ENCODE assay signal across 8 cellular contexts in the genomic region with DNA sequence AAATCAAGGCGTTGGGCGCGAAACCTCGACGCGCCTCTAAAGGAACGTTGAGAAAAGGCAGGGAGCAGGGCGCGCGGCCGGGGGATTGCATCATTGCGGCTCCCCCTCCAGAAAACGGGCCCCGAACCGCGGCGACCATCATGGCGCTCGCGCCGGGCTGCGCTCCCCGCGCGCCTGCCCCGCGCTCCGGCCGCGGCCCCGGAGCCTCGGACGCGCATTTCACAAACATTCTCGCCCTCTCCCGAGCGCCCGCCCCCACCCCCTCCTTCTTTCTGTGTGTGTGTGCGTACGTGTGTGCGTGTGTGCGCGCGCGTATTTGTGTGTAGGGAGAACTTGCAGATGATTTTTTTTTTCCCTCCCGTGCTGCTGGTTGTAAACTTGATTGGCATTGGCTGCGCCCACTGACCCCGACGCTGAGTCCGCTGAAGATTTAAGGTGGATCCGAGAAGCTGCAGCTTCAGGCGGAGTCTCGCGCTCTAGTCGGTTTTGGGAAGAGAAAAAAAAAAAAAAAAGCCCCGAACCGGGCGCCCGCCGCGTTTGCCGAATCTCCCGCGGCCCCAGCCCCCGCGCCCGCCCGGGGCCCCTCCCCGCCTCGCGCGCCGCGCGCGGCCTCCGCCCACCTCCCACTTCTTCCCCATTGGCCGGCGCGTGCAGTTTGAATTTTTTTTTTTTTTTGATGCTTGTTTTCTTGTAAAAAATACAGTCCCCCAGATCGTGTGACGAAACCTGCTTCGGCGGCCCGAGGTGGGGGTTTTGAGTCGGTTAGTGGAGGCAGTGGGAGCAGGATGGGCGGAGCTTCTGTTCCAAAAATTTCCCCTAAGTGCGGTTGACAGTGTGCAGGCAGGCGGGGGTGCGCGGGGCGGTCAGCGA. TPM values are rescaled to one million over a fixed set of nuclear protein-coding genes. Genes with fewer than 3 reads are reported as not detected.
DNase-seq lines count a peak whose midpoint lies in the region; ATAC-seq, FAIRE-seq and TF ChIP-seq lines count a peak whose summit lies in the region.

No MANE protein-coding gene starts in this region.

- peak overlapping the region; percentile 89 for H3K4me2 ChIP-seq in astrocyte (ENCODE audit: low read length)
- peak overlapping the region; percentile 94 for H3K4me2 ChIP-seq in hepatocyte

- H2AFZ ChIP-seq in astrocyte (ENCODE audit: low read depth, low read length) = peak overlapping the region; percentile 67
- H2AFZ ChIP-seq in hepatocyte = peak overlapping the region; percentile 71

- H3K4me3 ChIP-seq in astrocyte (ENCODE audit: insufficient read depth, low read depth, low read length) (peak overlapping the region; percentile 70), hepatocyte (peak overlapping the region; percentile 63)

- peaks cover 79% of the 10 kb centered on the region for H3K79me2 ChIP-seq in astrocyte (ENCODE audit: insufficient read depth, low read length)
- peaks cover 42% of the 10 kb centered on the region for H3K79me2 ChIP-seq in hepatocyte

- H4K20me1 ChIP-seq in astrocyte (ENCODE audit: insufficient read depth, low read length) = no peaks in the 10 kb centered on the region
- H4K20me1 ChIP-seq in hepatocyte (ENCODE audit: insufficient read depth, poor library complexity, severe bottlenecking) = peaks cover 5% of the 10 kb centered on the region

- DNase-seq in NCI-H187 (lab: John Stamatoyannopoulos, UW) (peak; percentile 92 to 95), astrocyte (ENCODE audit: low read depth) (peak; percentile 99), hepatocyte (ENCODE audit: low spot score) (peak; percentile 97), renal cortical epithelial cell (ENCODE audit: low read depth) (peak; percentile 98), OCI-M2 (lab: John Stamatoyannopoulos, UW; ENCODE audit: unreplicated experiment) (no peak)
- peak; percentile 96 for DNase-seq in T-helper 2 cell treated with Interferon-gamma antibody and Interleukin-4, amounts not matched to agents 5 μg/mL and 100 μg/mL, for 36 hours (ENCODE audit: low spot score)

- H3K4me1 ChIP-seq in astrocyte (ENCODE audit: insufficient read depth, low read length) (peaks cover 26% of the 10 kb centered on the region), hepatocyte (ENCODE audit: insufficient read depth) (peaks cover 22% of the 10 kb centered on the region)

- H3K27me3 Mint-ChIP-seq in T-helper 2 cell treated with Interferon-gamma antibody and Interleukin-4, amounts not matched to agents 5 μg/mL and 100 μg/mL, for 36 hours (ENCODE audit: low read depth) = peaks cover 4% of the 10 kb centered on the region
- no peaks in the 10 kb centered on the region for H3K27me3 Mint-ChIP-seq in astrocyte (ENCODE audit: low read depth, unreplicated experiment)

- peaks cover 11% of the 10 kb centered on the region for H3K36me3 ChIP-seq in astrocyte (ENCODE audit: insufficient read depth, low read length)
- H3K36me3 ChIP-seq in hepatocyte (replicated peaks; ENCODE audit: insufficient read depth, low read depth) = no peaks in the 10 kb centered on the region

- peak overlapping the region; percentile 96 for H3K27ac Mint-ChIP-seq in T-helper 2 cell treated with Interferon-gamma antibody and Interleukin-4, amounts not matched to agents 5 μg/mL and 100 μg/mL, for 36 hours
- H3K27ac Mint-ChIP-seq in astrocyte (ENCODE audit: unreplicated experiment) = peak overlapping the region; percentile 89

- H3K27me3 ChIP-seq in astrocyte (ENCODE audit: insufficient read depth, low read length) = no peaks in the 10 kb centered on the region
- no peaks in the 10 kb centered on the region for H3K27me3 ChIP-seq in hepatocyte

- no peak for FAIRE-seq in astrocyte (lab: Jason Lieb, UNC)

- TF ChIP-seq CTCF in astrocyte (IDR thresholded peaks at IDR 0.05; ENCODE audit: insufficient read depth, low read depth, low read length) = no peak
- TF ChIP-seq CTCF in hepatocyte (IDR thresholded peaks at IDR 0.05; ENCODE audit: poor library complexity) = no peak

- H3K4me3 Mint-ChIP-seq in T-helper 2 cell treated with Interferon-gamma antibody and Interleukin-4, amounts not matched to agents 5 μg/mL and 100 μg/mL, for 36 hours = peak overlapping the region; percentile 92
- peak overlapping the region; percentile 92 for H3K4me3 Mint-ChIP-seq in astrocyte (ENCODE audit: unreplicated experiment)

- ATAC-seq in GM18502 (IDR thresholded peaks at IDR 0.05; ENCODE audit: poor library complexity, unreplicated experiment) (peak; percentile 65), HG02943 (IDR thresholded peaks at IDR 0.05; ENCODE audit: low read depth, unreplicated experiment) (peak; percentile 62)

- no peaks in the 10 kb centered on the region for H3K9me2 ChIP-seq in hepatocyte (replicated peaks; ENCODE audit: insufficient read depth)

- H3K4me1 Mint-ChIP-seq in T-helper 2 cell treated with Interferon-gamma antibody and Interleukin-4, amounts not matched to agents 5 μg/mL and 100 μg/mL, for 36 hours (ENCODE audit: low read depth) = peaks cover 42% of the 10 kb centered on the region
- H3K4me1 Mint-ChIP-seq in astrocyte (ENCODE audit: low read depth, unreplicated experiment) = peaks cover 6% of the 10 kb centered on the region

- H3K27ac ChIP-seq in astrocyte (ENCODE audit: low read depth, low read length) = peak overlapping the region; percentile 92
- peak overlapping the region; percentile 99 for H3K27ac ChIP-seq in hepatocyte

- H3K9me3 ChIP-seq in astrocyte (ENCODE audit: insufficient read depth, low read depth, low read length) = no peaks in the 10 kb centered on the region
- no peaks in the 10 kb centered on the region for H3K9me3 ChIP-seq in hepatocyte (ENCODE audit: low read depth)

- WGBS in hepatocyte (ENCODE audit: low lambda C conversion rate, missing lambda C conversion rate) = under 1% methylated on average over 72 of the region's 93 CpGs

- H3K36me3 Mint-ChIP-seq in T-helper 2 cell treated with Interferon-gamma antibody and Interleukin-4, amounts not matched to agents 5 μg/mL and 100 μg/mL, for 36 hours (ENCODE audit: low read depth) = peaks cover 71% of the 10 kb centered on the region
- no peaks in the 10 kb centered on the region for H3K36me3 Mint-ChIP-seq in astrocyte (ENCODE audit: low read depth, unreplicated experiment)

- H3K9me3 Mint-ChIP-seq in T-helper 2 cell treated with Interferon-gamma antibody and Interleukin-4, amounts not matched to agents 5 μg/mL and 100 μg/mL, for 36 hours = no peaks in the 10 kb centered on the region
- H3K9me3 Mint-ChIP-seq in astrocyte (ENCODE audit: unreplicated experiment) = no peaks in the 10 kb centered on the region

- peak overlapping the region; percentile 98 for H3K9ac ChIP-seq in astrocyte (ENCODE audit: low read length)

RNA-seq across cellular contexts. Expression of a gene that starts 8.2 kb away (rescaled TPM):
- total RNA-seq in astrocyte = 13.4 and 16.7 TPM in 2 replicates
- total RNA-seq in hepatocyte = 44.8 and 46.0 TPM in 2 replicates
- 4.2 and 7.0 TPM in 2 replicates for polyA plus RNA-seq in hepatocyte
- 22.7 and 24.5 TPM in 2 replicates for total RNA-seq in renal cortical epithelial cell

RNA-seq across cellular contexts. Expression of a gene that starts 29.3 kb away (rescaled TPM):
- total RNA-seq in astrocyte (2.8 and 4.3 TPM in 2 replicates), hepatocyte (0.16 and 0.50 TPM in 2 replicates), renal cortical epithelial cell (0.15 TPM in 1 of 2 replicates, not detected in the other)
- polyA plus RNA-seq in hepatocyte = 0.44 and 0.74 TPM in 2 replicates
